In the genomic region with DNA sequence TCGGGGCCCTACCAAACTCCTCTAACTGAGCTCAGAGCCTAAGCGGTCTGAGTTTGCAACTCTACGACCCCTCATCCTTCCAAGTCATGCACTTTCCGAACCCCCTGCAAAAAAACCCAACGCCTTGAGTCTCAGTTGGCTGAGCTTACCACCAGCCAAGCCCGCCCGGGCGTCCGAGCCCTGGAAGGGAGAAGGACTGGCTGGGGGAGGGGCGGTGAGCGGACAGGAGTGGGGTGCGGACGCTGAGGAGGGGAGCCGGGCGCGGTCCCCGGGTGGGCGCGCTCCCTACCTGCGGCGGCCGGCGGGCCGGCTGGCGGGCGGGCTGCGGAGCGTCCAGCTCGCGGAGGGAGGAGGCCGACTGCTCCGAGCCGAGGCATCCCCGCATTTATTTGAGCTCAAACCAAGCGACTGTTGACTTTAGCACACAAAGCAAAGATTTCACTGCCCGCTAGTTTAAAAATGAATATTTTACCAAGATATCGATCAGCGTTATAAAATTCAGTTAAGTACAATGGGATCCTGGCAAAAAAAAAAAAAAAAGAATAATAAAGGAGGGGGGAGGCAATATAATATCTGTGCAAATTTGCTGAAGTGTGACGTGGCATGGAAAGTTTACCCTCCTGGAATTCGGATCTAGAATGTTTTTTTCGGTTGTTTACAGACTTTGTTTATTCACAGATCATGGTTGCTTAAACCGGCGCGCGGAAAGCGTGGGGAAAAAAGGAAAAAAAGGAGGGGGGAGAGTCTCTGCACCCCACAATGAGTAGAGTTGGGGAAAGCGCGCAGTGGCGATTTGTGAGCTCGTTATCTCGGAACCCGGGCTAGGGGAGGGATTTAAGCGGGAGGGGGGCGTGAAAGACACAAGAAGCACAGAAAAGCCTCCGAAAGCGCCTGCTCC, we compare ENCODE assay signal across 1 cellular context.
TF ChIP-seq lines count a peak whose summit lies in the region.

No MANE protein-coding gene starts in this region.

TF ChIP-seq in HepG2, 621 proteins besides CTCF, POLR2A, EP300 and RAD21 (continued from another document and continues in another):
- TF ChIP-seq, protein P1, sequence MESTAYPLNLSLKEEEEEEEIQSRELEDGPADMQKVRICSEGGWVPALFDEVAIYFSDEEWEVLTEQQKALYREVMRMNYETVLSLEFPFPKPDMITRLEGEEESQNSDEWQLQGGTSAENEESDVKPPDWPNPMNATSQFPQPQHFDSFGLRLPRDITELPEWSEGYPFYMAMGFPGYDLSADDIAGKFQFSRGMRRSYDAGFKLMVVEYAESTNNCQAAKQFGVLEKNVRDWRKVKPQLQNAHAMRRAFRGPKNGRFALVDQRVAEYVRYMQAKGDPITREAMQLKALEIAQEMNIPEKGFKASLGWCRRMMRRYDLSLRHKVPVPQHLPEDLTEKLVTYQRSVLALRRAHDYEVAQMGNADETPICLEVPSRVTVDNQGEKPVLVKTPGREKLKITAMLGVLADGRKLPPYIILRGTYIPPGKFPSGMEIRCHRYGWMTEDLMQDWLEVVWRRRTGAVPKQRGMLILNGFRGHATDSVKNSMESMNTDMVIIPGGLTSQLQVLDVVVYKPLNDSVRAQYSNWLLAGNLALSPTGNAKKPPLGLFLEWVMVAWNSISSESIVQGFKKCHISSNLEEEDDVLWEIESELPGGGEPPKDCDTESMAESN (CRISPR knock-in tag; conservative IDR thresholded peaks at IDR 0.05) = 0 out of 2 replicates have a peak, but pooled peaks have one; percentile 9
- TF ChIP-seq TGIF2 (CRISPR knock-in tag; IDR thresholded peaks at IDR 0.05) = no peak
- TF ChIP-seq CERS6 (CRISPR knock-in tag; IDR thresholded peaks at IDR 0.05) = 0 out of 2 replicates have a peak, but pooled peaks have one; percentile 46
- TF ChIP-seq ZMAT3 (CRISPR knock-in tag; conservative IDR thresholded peaks at IDR 0.05) = no peak
- 0 out of 2 replicates have a peak, but pooled peaks have one; percentile 77 for TF ChIP-seq ZSCAN30 (CRISPR knock-in tag; IDR thresholded peaks at IDR 0.05)
- peak; percentile 29; the same call in 1 of the 2 replicates for TF ChIP-seq ZNF746 (CRISPR knock-in tag; IDR thresholded peaks at IDR 0.05)
- no peak for TF ChIP-seq JUN (CRISPR knock-in tag; IDR thresholded peaks at IDR 0.05)
- peak; percentile 31; the same call in 1 of the 2 replicates for TF ChIP-seq ZKSCAN8 (CRISPR knock-in tag; IDR thresholded peaks at IDR 0.05; ENCODE audit: borderline replicate concordance)
- peak; percentile 31; the same call in 1 of the 2 replicates for TF ChIP-seq ARID4A (CRISPR knock-in tag; IDR thresholded peaks at IDR 0.05; ENCODE audit: borderline replicate concordance)
- 0 out of 2 replicates have a peak, but pooled peaks have one; percentile 43 for TF ChIP-seq ZBTB46 (CRISPR knock-in tag; IDR thresholded peaks at IDR 0.05; ENCODE audit: borderline replicate concordance)
- TF ChIP-seq MEF2D (CRISPR knock-in tag; IDR thresholded peaks at IDR 0.05) = no peak
- TF ChIP-seq ZNF574 (CRISPR knock-in tag; IDR thresholded peaks at IDR 0.05) = no peak
- peak; percentile 38 for TF ChIP-seq ARNT2 (CRISPR knock-in tag; IDR thresholded peaks at IDR 0.05; ENCODE audit: low read depth)
- TF ChIP-seq ZNF44 (CRISPR knock-in tag; IDR thresholded peaks at IDR 0.05) = no peak
- TF ChIP-seq, protein P2, sequence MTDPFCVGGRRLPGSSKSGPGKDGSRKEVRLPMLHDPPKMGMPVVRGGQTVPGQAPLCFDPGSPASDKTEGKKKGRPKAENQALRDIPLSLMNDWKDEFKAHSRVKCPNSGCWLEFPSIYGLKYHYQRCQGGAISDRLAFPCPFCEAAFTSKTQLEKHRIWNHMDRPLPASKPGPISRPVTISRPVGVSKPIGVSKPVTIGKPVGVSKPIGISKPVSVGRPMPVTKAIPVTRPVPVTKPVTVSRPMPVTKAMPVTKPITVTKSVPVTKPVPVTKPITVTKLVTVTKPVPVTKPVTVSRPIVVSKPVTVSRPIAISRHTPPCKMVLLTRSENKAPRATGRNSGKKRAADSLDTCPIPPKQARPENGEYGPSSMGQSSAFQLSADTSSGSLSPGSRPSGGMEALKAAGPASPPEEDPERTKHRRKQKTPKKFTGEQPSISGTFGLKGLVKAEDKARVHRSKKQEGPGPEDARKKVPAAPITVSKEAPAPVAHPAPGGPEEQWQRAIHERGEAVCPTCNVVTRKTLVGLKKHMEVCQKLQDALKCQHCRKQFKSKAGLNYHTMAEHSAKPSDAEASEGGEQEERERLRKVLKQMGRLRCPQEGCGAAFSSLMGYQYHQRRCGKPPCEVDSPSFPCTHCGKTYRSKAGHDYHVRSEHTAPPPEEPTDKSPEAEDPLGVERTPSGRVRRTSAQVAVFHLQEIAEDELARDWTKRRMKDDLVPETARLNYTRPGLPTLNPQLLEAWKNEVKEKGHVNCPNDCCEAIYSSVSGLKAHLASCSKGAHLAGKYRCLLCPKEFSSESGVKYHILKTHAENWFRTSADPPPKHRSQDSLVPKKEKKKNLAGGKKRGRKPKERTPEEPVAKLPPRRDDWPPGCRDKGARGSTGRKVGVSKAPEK (CRISPR knock-in tag; IDR thresholded peaks at IDR 0.05; ENCODE audit: borderline replicate concordance) = no peak
- TF ChIP-seq, protein P3, sequence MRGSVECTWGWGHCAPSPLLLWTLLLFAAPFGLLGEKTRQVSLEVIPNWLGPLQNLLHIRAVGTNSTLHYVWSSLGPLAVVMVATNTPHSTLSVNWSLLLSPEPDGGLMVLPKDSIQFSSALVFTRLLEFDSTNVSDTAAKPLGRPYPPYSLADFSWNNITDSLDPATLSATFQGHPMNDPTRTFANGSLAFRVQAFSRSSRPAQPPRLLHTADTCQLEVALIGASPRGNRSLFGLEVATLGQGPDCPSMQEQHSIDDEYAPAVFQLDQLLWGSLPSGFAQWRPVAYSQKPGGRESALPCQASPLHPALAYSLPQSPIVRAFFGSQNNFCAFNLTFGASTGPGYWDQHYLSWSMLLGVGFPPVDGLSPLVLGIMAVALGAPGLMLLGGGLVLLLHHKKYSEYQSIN (CRISPR knock-in tag; IDR thresholded peaks at IDR 0.05; ENCODE audit: borderline replicate concordance) = no peak
- TF ChIP-seq SAP130 (CRISPR knock-in tag; IDR thresholded peaks at IDR 0.05; ENCODE audit: low read depth) = peak; percentile 75
- no peak for TF ChIP-seq ZNF3 (CRISPR knock-in tag; IDR thresholded peaks at IDR 0.05)
